In genomic region chr1:196531737-196532514, GRCh38 we compare ENCODE assay signal across 17 cellular contexts.
"Had no signal": no experiment of that assay in that cellular context is flagged by ENCODE, and none has a peak within 500 bp of the region (broad histone marks: within the 10 kb centered on the region; RNA-seq: fewer than 3 reads in every experiment).

No MANE protein-coding gene starts in this region.

- H3K27ac Mint-ChIP-seq: activated CD4-positive, alpha-beta memory T cell treated with anti-CD3 and anti-CD28 coated beads, Interleukin-2, amount 10 ng/mL, durations not matched to agents 7 days and 5 days; activated naive CD8-positive, alpha-beta T cell; nephron progenitor cell; T-helper 17 cell had no signal

- H3K27me3 Mint-ChIP-seq: activated CD4-positive, alpha-beta memory T cell treated with anti-CD3 and anti-CD28 coated beads, Interleukin-2, amount 10 ng/mL, durations not matched to agents 7 days and 5 days; activated naive CD8-positive, alpha-beta T cell; T-helper 17 cell had no signal

- H3K27me3 ChIP-seq: dorsolateral prefrontal cortex, foreskin keratinocyte, left lung, stomach had no signal

- DNase-seq: activated CD4-positive, alpha-beta memory T cell treated with anti-CD3 and anti-CD28 coated beads, Interleukin-2, amount 10 ng/mL, durations not matched to agents 7 days and 5 days; activated gamma-delta T cell; activated T-cell treated with anti-CD3 and anti-CD28 coated beads, Interleukin-2, amount 50 U/mL, for 48 hours; anterior cingulate cortex; dorsolateral prefrontal cortex; foreskin keratinocyte; head of caudate nucleus; left lung; mesendoderm; nephron progenitor cell; stimulated activated CD4-positive, alpha-beta T cell treated with anti-CD3 and anti-CD28 coated beads, Interleukin-15, amount 100 ng/mL, for 24 hours; stomach; T-helper 17 cell had no signal

- H3K27ac ChIP-seq: foreskin keratinocyte, VCaP had no signal

- H3K36me3 ChIP-seq: left lung, stomach had no signal

- H3K36me3 Mint-ChIP-seq: activated naive CD8-positive, alpha-beta T cell had no signal

- FAIRE-seq: islet of Langerhans had no signal

- H3K4me1 Mint-ChIP-seq: activated CD4-positive, alpha-beta memory T cell treated with anti-CD3 and anti-CD28 coated beads, Interleukin-2, amount 10 ng/mL, durations not matched to agents 7 days and 5 days; nephron progenitor cell; T-helper 17 cell had no signal

- H3K4me1 ChIP-seq: foreskin keratinocyte, left lung had no signal

- H3K4me3 ChIP-seq: dorsolateral prefrontal cortex, left lung, stomach had no signal

- ATAC-seq: foreskin keratinocyte, left lung, SK-N-SH treated with all-trans-retinoic acid at 6 μM for 48 hours, T-helper 17 cell had no signal

- H3K4me3 Mint-ChIP-seq: activated CD4-positive, alpha-beta memory T cell treated with anti-CD3 and anti-CD28 coated beads, Interleukin-2, amount 10 ng/mL, durations not matched to agents 7 days and 5 days; activated naive CD8-positive, alpha-beta T cell; nephron progenitor cell; T-helper 17 cell had no signal
